Comparison of ENCODE assay signal across 15 cellular contexts in the genomic region with DNA sequence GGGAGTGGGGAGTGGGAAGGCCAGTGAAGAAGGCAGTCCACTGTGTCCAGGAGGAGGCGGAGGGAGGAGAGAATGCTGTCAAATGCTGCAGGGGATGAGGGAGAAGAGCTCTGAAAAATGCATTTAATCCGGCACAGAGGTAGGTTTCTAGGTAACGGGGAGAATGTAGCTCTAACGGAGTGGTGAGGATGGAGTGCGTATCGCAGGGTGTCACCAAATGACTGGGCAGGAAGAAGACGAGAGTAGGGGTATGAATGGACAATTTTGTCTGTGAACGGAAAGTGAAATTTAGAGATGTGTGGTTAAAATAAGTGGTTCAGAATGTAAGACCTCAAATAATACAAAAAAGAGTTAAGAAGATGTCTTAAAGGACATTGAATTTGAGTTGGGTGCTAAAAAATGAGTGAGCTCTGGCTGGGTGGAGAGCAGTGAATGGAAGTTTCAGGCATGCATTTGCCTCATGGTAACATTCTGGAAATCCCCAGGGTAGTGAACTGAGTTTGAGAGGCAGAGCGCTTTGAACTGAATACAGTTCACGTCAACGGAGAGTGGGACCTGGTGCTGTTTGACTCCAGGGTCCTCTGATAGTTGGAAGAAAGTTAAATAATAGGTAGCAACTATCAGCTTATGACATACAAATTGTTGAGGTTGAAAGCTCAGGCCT.
DNase-seq lines count a peak whose midpoint lies in the region; ATAC-seq and TF ChIP-seq lines count a peak whose summit lies in the region.
"Had no signal": no experiment of that assay in that cellular context is flagged by ENCODE, and none has a peak within 500 bp of the region (broad histone marks: within the 10 kb centered on the region; RNA-seq: fewer than 3 reads in every experiment).

No MANE protein-coding gene starts in this region.

- H3K27ac ChIP-seq in H9 (ENCODE audit: insufficient read length, low read depth, low read length): no peak overlapping the region
- H3K27ac ChIP-seq: ovary had no signal

- no peaks in the 10 kb centered on the region for H3K9me3 ChIP-seq in H9 (ENCODE audit: control insufficient read depth, low read depth, low read length)
- H3K9me3 ChIP-seq: mucosa of descending colon had no signal

- no peak overlapping the region for H3K9ac ChIP-seq in H9 (ENCODE audit: extremely low read depth, insufficient read length, low read length)

- H3K23ac ChIP-seq in H9 (ENCODE audit: insufficient read length, low read depth, low read length): no peak overlapping the region

- H2BK5ac ChIP-seq in H9 (ENCODE audit: insufficient read length, low read length): no peak overlapping the region

- peaks cover 3 to 6% of the 10 kb centered on the region in 2 donors for H3K9me3 Mint-ChIP-seq in activated T-cell treated with anti-CD3 and anti-CD28 coated beads, Interleukin-2, amount 50 U/mL, for 72 hours
- H3K9me3 Mint-ChIP-seq in activated T-cell treated with anti-CD3 and anti-CD28 coated beads, Interleukin-2, amount 50 U/mL, for 24 hours: peaks cover 12% of the 10 kb centered on the region
- H3K9me3 Mint-ChIP-seq in stimulated activated memory B cell treated with anti-CD40 and anti-IgM and Interleukin-4, amounts not matched to agents 10 μg/mL and 1 μg/mL and 100 μg/mL, for 72 hours: peaks cover 9% of the 10 kb centered on the region
- peaks cover 14 to 16% of the 10 kb centered on the region in 2 experiments for H3K9me3 Mint-ChIP-seq in H9

- no peaks in the 10 kb centered on the region for H3K27me3 ChIP-seq in H9 (ENCODE audit: insufficient read depth, low read length)
- H3K27me3 ChIP-seq: ovary had no signal

- H3K4ac ChIP-seq in H9 (ENCODE audit: low read depth, low read length): no peak overlapping the region

- TF ChIP-seq CTCF in H9 (conservative IDR thresholded peaks at IDR 0.05): no peak
- no peak for TF ChIP-seq CTCF in foreskin fibroblast (IDR thresholded peaks at IDR 0.05; ENCODE audit: low read depth, low read length)

- WGBS in H9 (ENCODE audit: extremely low coverage, insufficient read length, low lambda C conversion rate): 100% methylated on average over 1 of the region's 11 CpGs

- H2BK12ac ChIP-seq in H9 (ENCODE audit: insufficient read length, low read depth, low read length): no peak overlapping the region

- peak; percentile 64 to 93 for ATAC-seq in activated T-cell treated with anti-CD3 and anti-CD28 coated beads, Interleukin-2, amount 50 U/mL, for 72 hours (replicated peaks in 1 of 2)
- ATAC-seq in GM21825 (IDR thresholded peaks at IDR 0.05; ENCODE audit: unreplicated experiment) (peak; percentile 52), HG03139 (IDR thresholded peaks at IDR 0.05; ENCODE audit: unreplicated experiment) (peak; percentile 54)
- ATAC-seq in stimulated activated memory B cell treated with anti-CD40 and anti-IgM and Interleukin-4, amounts not matched to agents 10 μg/mL and 1 μg/mL and 100 μg/mL, for 72 hours: peak; percentile 60
- ATAC-seq: CD8-positive, alpha-beta T cell; mucosa of descending colon had no signal

- peaks cover 10% of the 10 kb centered on the region; the same call in 1 of the 2 replicates for H3K4me1 ChIP-seq in H9 (ENCODE audit: insufficient read depth, low read length)

- H4K5ac ChIP-seq in H9 (ENCODE audit: insufficient read length, low read depth, low read length): no peak overlapping the region

- H2AK5ac ChIP-seq in H9 (ENCODE audit: insufficient read length, low read length): no peak overlapping the region

- H3K79me2 ChIP-seq in H9 (ENCODE audit: insufficient read depth, low read length): no peaks in the 10 kb centered on the region

- no peak overlapping the region for H3K4me3 Mint-ChIP-seq in activated T-cell treated with anti-CD3 and anti-CD28 coated beads, Interleukin-2, amount 50 U/mL, for 72 hours
- no peak overlapping the region for H3K4me3 Mint-ChIP-seq in activated T-cell treated with anti-CD3 and anti-CD28 coated beads, Interleukin-2, amount 50 U/mL, for 24 hours
- no peak overlapping the region for H3K4me3 Mint-ChIP-seq in stimulated activated memory B cell treated with anti-CD40 and anti-IgM and Interleukin-4, amounts not matched to agents 10 μg/mL and 1 μg/mL and 100 μg/mL, for 72 hours
- H3K4me3 Mint-ChIP-seq in H9: no peak overlapping the region
- H3K4me3 Mint-ChIP-seq: CD8-positive, alpha-beta T cell had no signal

- no peaks in the 10 kb centered on the region for H3K23me2 ChIP-seq in H9 (ENCODE audit: insufficient read length, low read depth, low read length, poor library complexity, severe bottlenecking)

- no peak overlapping the region for H4K91ac ChIP-seq in H9 (ENCODE audit: insufficient read length, low read depth, low read length)

- no peaks in the 10 kb centered on the region for H3K27me3 Mint-ChIP-seq in activated T-cell treated with anti-CD3 and anti-CD28 coated beads, Interleukin-2, amount 50 U/mL, for 72 hours (ENCODE audit: low read depth)
- peaks cover 3% of the 10 kb centered on the region for H3K27me3 Mint-ChIP-seq in activated T-cell treated with anti-CD3 and anti-CD28 coated beads, Interleukin-2, amount 50 U/mL, for 24 hours
- H3K27me3 Mint-ChIP-seq in stimulated activated memory B cell treated with anti-CD40 and anti-IgM and Interleukin-4, amounts not matched to agents 10 μg/mL and 1 μg/mL and 100 μg/mL, for 72 hours: no peaks in the 10 kb centered on the region
- peaks cover 10% of the 10 kb centered on the region for H3K27me3 Mint-ChIP-seq in H9 (ENCODE audit: low read depth)

- no peak overlapping the region for H2BK20ac ChIP-seq in H9 (ENCODE audit: low read depth, low read length, poor library complexity, severe bottlenecking)

- H2BK15ac ChIP-seq in H9 (ENCODE audit: low read depth, low read length): no peak overlapping the region

- H4K20me1 ChIP-seq in H9 (ENCODE audit: control insufficient read depth, insufficient read depth, insufficient read length): no peaks in the 10 kb centered on the region

- no peak overlapping the region for H3T11ph ChIP-seq in H9 (ENCODE audit: low read length)

- H2AFZ ChIP-seq in H9 (ENCODE audit: low read length): no peak overlapping the region

- H4K8ac ChIP-seq in H9 (replicated peaks; ENCODE audit: insufficient read length, low read depth, low read length): no peak overlapping the region

- H3K27ac Mint-ChIP-seq in activated T-cell treated with anti-CD3 and anti-CD28 coated beads, Interleukin-2, amount 50 U/mL, for 72 hours: no peak overlapping the region
- no peak overlapping the region for H3K27ac Mint-ChIP-seq in activated T-cell treated with anti-CD3 and anti-CD28 coated beads, Interleukin-2, amount 50 U/mL, for 24 hours
- no peak overlapping the region for H3K27ac Mint-ChIP-seq in stimulated activated memory B cell treated with anti-CD40 and anti-IgM and Interleukin-4, amounts not matched to agents 10 μg/mL and 1 μg/mL and 100 μg/mL, for 72 hours
- H3K27ac Mint-ChIP-seq in H9: no peak overlapping the region
- H3K27ac Mint-ChIP-seq: CD8-positive, alpha-beta T cell had no signal

- peak; percentile 5 to 30 for DNase-seq in activated T-cell treated with anti-CD3 and anti-CD28 coated beads, Interleukin-2, amount 50 U/mL, for 72 hours
- DNase-seq in activated T-cell treated with anti-CD3 and anti-CD28 coated beads, Interleukin-2, amount 50 U/mL, for 24 hours: no peak
- DNase-seq in H9 (no peak), foreskin fibroblast (no peak), NCI-H2081 (lab: John Stamatoyannopoulos, UW) (no peak)
- DNase-seq: activated naive CD4-positive, alpha-beta T cell treated with Interleukin-2 at 50 U/mL for 16 hours; CD8-positive, alpha-beta T cell; GOT3; mucosa of descending colon; ovary; SHP77; T1000 had no signal

- no peak overlapping the region for H3K56ac ChIP-seq in H9 (ENCODE audit: insufficient read length, low read depth, low read length)

- no peak overlapping the region for H3K4me3 ChIP-seq in foreskin fibroblast (ENCODE audit: low read depth in 1 of 2, low read length in 2 of 2)
- H3K4me3 ChIP-seq: mucosa of descending colon, ovary had no signal

- no peaks in the 10 kb centered on the region for H3K79me1 ChIP-seq in H9 (ENCODE audit: insufficient read depth, low read depth, low read length, poor library complexity, severe bottlenecking)

- peaks cover 0 to 4% of the 10 kb centered on the region in 2 donors for H3K36me3 Mint-ChIP-seq in activated T-cell treated with anti-CD3 and anti-CD28 coated beads, Interleukin-2, amount 50 U/mL, for 72 hours (ENCODE audit: insufficient read depth in 2 of 2)
- no peaks in the 10 kb centered on the region for H3K36me3 Mint-ChIP-seq in activated T-cell treated with anti-CD3 and anti-CD28 coated beads, Interleukin-2, amount 50 U/mL, for 24 hours (ENCODE audit: low read depth)
- H3K36me3 Mint-ChIP-seq in stimulated activated memory B cell treated with anti-CD40 and anti-IgM and Interleukin-4, amounts not matched to agents 10 μg/mL and 1 μg/mL and 100 μg/mL, for 72 hours: no peaks in the 10 kb centered on the region
- H3K36me3 Mint-ChIP-seq in H9 (ENCODE audit: insufficient read depth in 1 of 3, low read depth in 3 of 3): peaks cover 0 to 10% (median 6%) of the 10 kb centered on the region in 3 experiments; a peak in 5 of 7 replicates
- H3K36me3 Mint-ChIP-seq: CD8-positive, alpha-beta T cell had no signal

- no peak overlapping the region for H3K18ac ChIP-seq in H9 (ENCODE audit: insufficient read length, low read depth, low read length)

- no peak overlapping the region for H3K4me2 ChIP-seq in H9 (ENCODE audit: insufficient read depth, insufficient read length, low read length)

- no peak overlapping the region for H2BK120ac ChIP-seq in H9 (ENCODE audit: low read depth, low read length, poor library complexity, severe bottlenecking)

- H3K4me1 Mint-ChIP-seq in activated T-cell treated with anti-CD3 and anti-CD28 coated beads, Interleukin-2, amount 50 U/mL, for 72 hours (ENCODE audit: low read depth): no peaks in the 10 kb centered on the region
- no peaks in the 10 kb centered on the region for H3K4me1 Mint-ChIP-seq in activated T-cell treated with anti-CD3 and anti-CD28 coated beads, Interleukin-2, amount 50 U/mL, for 24 hours (ENCODE audit: low read depth)
- H3K4me1 Mint-ChIP-seq in stimulated activated memory B cell treated with anti-CD40 and anti-IgM and Interleukin-4, amounts not matched to agents 10 μg/mL and 1 μg/mL and 100 μg/mL, for 72 hours: no peaks in the 10 kb centered on the region
- H3K4me1 Mint-ChIP-seq in H9: peaks cover 22 to 29% of the 10 kb centered on the region in 2 experiments

- no peak overlapping the region; the same call in 1 of the 2 replicates for H3K14ac ChIP-seq in H9 (ENCODE audit: insufficient read depth, low read length)

Comparison
In these comparisons a context has a peak if more than half of its experiments do, and no peak if none do; other contexts are left out.
1. DNase-seq: peak in activated T-cell treated with anti-CD3 and anti-CD28 coated beads, Interleukin-2, amount 50 U/mL, for 72 hours (2 of 2); none in activated T-cell treated with anti-CD3 and anti-CD28 coated beads, Interleukin-2, amount 50 U/mL, for 24 hours (single experiment), H9 (single experiment), foreskin fibroblast (0 of 2) and NCI-H2081 (0 of 2).
2. Peak in every context shown above with its lines, with median percentiles within 50 percentile points of each other: ATAC-seq.